In the genomic region with DNA sequence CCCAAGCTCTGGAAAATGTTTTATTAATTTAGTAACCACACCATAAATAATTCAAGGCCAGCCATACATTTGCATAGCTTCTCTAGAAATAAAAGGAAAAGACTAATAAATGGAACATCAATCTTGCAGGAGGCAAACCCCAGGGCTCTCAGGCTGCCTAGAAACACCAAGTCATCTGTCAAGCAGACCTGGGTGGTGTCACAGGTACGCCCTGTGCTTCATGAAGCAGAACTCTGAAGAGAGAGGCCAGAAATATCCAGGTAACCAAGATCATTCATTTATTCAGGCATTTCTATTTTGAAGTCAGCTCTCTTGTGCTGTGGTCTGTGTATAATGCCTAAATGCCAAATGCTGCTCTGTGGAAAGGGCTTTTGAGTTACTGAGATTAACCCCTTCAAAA, we compare ENCODE assay signal across 1 cellular context.
TF ChIP-seq lines count a peak whose summit lies in the region.

No MANE protein-coding gene starts in this region.

TF ChIP-seq in GM23338, 12 proteins besides CTCF, POLR2A, EP300 and RAD21:
- TF ChIP-seq, protein P1, sequence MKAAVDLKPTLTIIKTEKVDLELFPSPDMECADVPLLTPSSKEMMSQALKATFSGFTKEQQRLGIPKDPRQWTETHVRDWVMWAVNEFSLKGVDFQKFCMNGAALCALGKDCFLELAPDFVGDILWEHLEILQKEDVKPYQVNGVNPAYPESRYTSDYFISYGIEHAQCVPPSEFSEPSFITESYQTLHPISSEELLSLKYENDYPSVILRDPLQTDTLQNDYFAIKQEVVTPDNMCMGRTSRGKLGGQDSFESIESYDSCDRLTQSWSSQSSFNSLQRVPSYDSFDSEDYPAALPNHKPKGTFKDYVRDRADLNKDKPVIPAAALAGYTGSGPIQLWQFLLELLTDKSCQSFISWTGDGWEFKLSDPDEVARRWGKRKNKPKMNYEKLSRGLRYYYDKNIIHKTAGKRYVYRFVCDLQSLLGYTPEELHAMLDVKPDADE (IDR thresholded peaks at IDR 0.05) = no peak
- TF ChIP-seq EZH2 (IDR thresholded peaks at IDR 0.05; ENCODE audit: low read depth, unreplicated experiment) (no peak), ZNF114 (CRISPR knock-in tag; IDR thresholded peaks at IDR 0.05) (no peak), NANOG (IDR thresholded peaks at IDR 0.05; ENCODE audit: borderline replicate concordance) (no peak), STAT1 (IDR thresholded peaks at IDR 0.05; ENCODE audit: unreplicated experiment) (no peak), EZH2phosphoT487 (IDR thresholded peaks at IDR 0.05; ENCODE audit: unreplicated experiment) (no peak), POLR2AphosphoS5 (IDR thresholded peaks at IDR 0.05; ENCODE audit: low read depth) (no peak), CREB1 (CRISPR knock-in tag; IDR thresholded peaks at IDR 0.05; ENCODE audit: low read depth) (no peak), JUNB (IDR thresholded peaks at IDR 0.05; ENCODE audit: unreplicated experiment) (no peak), ZNF331 (CRISPR knock-in tag; IDR thresholded peaks at IDR 0.05; ENCODE audit: low read depth) (no peak)
- TF ChIP-seq, protein P2, sequence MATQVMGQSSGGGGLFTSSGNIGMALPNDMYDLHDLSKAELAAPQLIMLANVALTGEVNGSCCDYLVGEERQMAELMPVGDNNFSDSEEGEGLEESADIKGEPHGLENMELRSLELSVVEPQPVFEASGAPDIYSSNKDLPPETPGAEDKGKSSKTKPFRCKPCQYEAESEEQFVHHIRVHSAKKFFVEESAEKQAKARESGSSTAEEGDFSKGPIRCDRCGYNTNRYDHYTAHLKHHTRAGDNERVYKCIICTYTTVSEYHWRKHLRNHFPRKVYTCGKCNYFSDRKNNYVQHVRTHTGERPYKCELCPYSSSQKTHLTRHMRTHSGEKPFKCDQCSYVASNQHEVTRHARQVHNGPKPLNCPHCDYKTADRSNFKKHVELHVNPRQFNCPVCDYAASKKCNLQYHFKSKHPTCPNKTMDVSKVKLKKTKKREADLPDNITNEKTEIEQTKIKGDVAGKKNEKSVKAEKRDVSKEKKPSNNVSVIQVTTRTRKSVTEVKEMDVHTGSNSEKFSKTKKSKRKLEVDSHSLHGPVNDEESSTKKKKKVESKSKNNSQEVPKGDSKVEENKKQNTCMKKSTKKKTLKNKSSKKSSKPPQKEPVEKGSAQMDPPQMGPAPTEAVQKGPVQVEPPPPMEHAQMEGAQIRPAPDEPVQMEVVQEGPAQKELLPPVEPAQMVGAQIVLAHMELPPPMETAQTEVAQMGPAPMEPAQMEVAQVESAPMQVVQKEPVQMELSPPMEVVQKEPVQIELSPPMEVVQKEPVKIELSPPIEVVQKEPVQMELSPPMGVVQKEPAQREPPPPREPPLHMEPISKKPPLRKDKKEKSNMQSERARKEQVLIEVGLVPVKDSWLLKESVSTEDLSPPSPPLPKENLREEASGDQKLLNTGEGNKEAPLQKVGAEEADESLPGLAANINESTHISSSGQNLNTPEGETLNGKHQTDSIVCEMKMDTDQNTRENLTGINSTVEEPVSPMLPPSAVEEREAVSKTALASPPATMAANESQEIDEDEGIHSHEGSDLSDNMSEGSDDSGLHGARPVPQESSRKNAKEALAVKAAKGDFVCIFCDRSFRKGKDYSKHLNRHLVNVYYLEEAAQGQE (IDR thresholded peaks at IDR 0.05; ENCODE audit: unreplicated experiment) = no peak
- TF ChIP-seq, protein P3, sequence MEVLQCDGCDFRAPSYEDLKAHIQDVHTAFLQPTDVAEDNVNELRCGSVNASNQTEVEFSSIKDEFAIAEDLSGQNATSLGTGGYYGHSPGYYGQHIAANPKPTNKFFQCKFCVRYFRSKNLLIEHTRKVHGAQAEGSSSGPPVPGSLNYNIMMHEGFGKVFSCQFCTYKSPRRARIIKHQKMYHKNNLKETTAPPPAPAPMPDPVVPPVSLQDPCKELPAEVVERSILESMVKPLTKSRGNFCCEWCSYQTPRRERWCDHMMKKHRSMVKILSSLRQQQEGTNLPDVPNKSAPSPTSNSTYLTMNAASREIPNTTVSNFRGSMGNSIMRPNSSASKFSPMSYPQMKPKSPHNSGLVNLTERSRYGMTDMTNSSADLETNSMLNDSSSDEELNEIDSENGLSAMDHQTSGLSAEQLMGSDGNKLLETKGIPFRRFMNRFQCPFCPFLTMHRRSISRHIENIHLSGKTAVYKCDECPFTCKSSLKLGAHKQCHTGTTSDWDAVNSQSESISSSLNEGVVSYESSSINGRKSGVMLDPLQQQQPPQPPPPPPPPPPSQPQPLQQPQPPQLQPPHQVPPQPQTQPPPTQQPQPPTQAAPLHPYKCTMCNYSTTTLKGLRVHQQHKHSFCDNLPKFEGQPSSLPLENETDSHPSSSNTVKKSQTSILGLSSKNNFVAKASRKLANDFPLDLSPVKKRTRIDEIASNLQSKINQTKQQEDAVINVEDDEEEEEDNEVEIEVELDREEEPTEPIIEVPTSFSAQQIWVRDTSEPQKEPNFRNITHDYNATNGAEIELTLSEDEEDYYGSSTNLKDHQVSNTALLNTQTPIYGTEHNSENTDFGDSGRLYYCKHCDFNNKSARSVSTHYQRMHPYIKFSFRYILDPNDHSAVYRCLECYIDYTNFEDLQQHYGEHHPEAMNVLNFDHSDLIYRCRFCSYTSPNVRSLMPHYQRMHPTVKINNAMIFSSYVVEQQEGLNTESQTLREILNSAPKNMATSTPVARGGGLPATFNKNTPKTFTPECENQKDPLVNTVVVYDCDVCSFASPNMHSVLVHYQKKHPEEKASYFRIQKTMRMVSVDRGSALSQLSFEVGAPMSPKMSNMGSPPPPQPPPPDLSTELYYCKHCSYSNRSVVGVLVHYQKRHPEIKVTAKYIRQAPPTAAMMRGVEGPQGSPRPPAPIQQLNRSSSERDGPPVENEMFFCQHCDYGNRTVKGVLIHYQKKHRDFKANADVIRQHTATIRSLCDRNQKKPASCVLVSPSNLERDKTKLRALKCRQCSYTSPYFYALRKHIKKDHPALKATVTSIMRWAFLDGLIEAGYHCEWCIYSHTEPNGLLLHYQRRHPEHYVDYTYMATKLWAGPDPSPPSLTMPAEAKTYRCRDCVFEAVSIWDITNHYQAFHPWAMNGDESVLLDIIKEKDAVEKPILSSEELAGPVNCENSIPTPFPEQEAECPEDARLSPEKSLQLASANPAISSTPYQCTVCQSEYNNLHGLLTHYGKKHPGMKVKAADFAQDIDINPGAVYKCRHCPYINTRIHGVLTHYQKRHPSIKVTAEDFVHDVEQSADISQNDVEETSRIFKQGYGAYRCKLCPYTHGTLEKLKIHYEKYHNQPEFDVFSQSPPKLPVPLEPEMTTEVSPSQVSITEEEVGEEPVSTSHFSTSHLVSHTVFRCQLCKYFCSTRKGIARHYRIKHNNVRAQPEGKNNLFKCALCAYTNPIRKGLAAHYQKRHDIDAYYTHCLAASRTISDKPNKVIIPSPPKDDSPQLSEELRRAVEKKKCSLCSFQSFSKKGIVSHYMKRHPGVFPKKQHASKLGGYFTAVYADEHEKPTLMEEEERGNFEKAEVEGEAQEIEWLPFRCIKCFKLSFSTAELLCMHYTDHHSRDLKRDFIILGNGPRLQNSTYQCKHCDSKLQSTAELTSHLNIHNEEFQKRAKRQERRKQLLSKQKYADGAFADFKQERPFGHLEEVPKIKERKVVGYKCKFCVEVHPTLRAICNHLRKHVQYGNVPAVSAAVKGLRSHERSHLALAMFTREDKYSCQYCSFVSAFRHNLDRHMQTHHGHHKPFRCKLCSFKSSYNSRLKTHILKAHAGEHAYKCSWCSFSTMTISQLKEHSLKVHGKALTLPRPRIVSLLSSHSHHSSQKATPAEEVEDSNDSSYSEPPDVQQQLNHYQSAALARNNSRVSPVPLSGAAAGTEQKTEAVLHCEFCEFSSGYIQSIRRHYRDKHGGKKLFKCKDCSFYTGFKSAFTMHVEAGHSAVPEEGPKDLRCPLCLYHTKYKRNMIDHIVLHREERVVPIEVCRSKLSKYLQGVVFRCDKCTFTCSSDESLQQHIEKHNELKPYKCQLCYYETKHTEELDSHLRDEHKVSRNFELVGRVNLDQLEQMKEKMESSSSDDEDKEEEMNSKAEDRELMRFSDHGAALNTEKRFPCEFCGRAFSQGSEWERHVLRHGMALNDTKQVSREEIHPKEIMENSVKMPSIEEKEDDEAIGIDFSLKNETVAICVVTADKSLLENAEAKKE (CRISPR knock-in tag; IDR thresholded peaks at IDR 0.05) = no peak
